1 cellular context compared by ENCODE assay signal in the genomic region with DNA sequence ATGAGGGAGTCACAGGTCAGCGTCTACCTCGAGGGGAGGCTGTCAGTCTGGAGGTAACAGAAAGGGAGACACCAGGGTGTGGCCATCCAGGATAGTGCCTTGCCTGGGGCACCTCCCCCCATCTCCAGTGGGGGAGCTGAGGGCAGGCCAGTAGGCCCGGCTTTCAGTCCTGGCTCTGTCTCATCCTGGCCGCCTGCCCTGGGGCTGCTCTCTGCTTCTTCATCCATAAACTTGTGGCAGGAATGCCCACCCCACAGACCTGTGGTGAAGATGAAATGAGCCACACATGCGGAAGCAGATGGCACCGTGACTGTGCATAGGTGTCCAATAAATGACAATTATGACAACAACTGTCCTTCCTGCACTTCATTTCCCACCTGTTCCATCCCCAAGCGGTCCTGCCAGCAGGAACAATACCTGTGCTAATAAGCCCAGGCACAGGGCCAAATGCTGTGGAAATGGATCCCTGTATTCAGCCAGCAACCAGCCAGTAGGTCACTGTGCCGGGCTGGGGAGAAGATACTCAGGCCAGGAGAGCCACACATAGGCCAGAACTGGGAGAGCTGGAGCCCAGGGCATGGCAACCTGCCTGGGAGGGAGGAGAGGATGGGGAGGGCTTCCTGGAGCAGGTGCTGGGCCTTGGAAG.
TF ChIP-seq lines count a peak whose summit lies in the region.

No MANE protein-coding gene starts in this region.

TF ChIP-seq in K562, 482 proteins besides CTCF, POLR2A, EP300 and RAD21:
- TF ChIP-seq, protein P1, sequence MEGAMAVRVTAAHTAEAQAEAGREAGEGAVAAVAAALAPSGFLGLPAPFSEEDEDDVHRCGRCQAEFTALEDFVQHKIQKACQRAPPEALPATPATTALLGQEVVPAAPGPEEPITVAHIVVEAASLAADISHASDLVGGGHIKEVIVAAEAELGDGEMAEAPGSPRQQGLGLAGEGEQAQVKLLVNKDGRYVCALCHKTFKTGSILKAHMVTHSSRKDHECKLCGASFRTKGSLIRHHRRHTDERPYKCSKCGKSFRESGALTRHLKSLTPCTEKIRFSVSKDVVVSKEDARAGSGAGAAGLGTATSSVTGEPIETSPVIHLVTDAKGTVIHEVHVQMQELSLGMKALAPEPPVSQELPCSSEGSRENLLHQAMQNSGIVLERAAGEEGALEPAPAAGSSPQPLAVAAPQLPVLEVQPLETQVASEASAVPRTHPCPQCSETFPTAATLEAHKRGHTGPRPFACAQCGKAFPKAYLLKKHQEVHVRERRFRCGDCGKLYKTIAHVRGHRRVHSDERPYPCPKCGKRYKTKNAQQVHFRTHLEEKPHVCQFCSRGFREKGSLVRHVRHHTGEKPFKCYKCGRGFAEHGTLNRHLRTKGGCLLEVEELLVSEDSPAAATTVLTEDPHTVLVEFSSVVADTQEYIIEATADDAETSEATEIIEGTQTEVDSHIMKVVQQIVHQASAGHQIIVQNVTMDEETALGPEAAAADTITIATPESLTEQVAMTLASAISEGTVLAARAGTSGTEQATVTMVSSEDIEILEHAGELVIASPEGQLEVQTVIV (CRISPR knock-in tag; IDR thresholded peaks at IDR 0.05; ENCODE audit: borderline replicate concordance) = no peak
- TF ChIP-seq, protein P2, sequence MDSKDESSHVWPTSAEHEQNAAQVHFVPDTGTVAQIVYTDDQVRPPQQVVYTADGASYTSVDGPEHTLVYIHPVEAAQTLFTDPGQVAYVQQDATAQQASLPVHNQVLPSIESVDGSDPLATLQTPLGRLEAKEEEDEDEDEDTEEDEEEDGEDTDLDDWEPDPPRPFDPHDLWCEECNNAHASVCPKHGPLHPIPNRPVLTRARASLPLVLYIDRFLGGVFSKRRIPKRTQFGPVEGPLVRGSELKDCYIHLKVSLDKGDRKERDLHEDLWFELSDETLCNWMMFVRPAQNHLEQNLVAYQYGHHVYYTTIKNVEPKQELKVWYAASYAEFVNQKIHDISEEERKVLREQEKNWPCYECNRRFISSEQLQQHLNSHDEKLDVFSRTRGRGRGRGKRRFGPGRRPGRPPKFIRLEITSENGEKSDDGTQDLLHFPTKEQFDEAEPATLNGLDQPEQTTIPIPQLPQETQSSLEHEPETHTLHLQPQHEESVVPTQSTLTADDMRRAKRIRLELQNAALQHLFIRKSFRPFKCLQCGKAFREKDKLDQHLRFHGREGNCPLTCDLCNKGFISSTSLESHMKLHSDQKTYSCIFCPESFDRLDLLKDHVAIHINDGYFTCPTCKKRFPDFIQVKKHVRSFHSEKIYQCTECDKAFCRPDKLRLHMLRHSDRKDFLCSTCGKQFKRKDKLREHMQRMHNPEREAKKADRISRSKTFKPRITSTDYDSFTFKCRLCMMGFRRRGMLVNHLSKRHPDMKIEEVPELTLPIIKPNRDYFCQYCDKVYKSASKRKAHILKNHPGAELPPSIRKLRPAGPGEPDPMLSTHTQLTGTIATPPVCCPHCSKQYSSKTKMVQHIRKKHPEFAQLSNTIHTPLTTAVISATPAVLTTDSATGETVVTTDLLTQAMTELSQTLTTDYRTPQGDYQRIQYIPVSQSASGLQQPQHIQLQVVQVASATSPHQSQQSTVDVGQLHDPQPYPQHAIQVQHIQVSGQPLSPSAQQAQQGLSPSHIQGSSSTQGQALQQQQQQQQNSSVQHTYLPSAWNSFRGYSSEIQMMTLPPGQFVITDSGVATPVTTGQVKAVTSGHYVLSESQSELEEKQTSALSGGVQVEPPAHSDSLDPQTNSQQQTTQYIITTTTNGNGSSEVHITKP (IDR thresholded peaks at IDR 0.05; ENCODE audit: partially characterized antibody) = peak; percentile 34
TF ChIP-seq in K562: peak in this region for 1.
